14 cellular contexts compared by ENCODE assay signal in genomic region chr5:99621772-99622681, GRCh38.
DNase-seq lines count a peak whose midpoint lies in the region; ATAC-seq and TF ChIP-seq lines count a peak whose summit lies in the region.
"Had no signal": no experiment of that assay in that cellular context is flagged by ENCODE, and none has a peak within 500 bp of the region (broad histone marks: within the 10 kb centered on the region; RNA-seq: fewer than 3 reads in every experiment).

No MANE protein-coding gene starts in this region.

- H3K27me3 ChIP-seq in BE2C = no peaks in the 10 kb centered on the region
- H3K27me3 ChIP-seq in BLaER1 treated with 17β-estradiol and CSF1 and Interleukin-3, amounts not matched to agents 10 nM and 100 nM = no peaks in the 10 kb centered on the region
- H3K27me3 ChIP-seq: MG63, SJSA1 had no signal

- H3K9ac ChIP-seq in BLaER1 treated with 17β-estradiol and CSF1 and Interleukin-3, amounts not matched to agents 10 nM and 100 nM = no peak overlapping the region

- no peaks in the 10 kb centered on the region for H4K20me1 ChIP-seq in BLaER1 treated with 17β-estradiol and CSF1 and Interleukin-3, amounts not matched to agents 10 nM and 100 nM

- no peaks in the 10 kb centered on the region for H3K36me3 ChIP-seq in BE2C
- H3K36me3 ChIP-seq in BLaER1 treated with 17β-estradiol and CSF1 and Interleukin-3, amounts not matched to agents 10 nM and 100 nM = no peaks in the 10 kb centered on the region
- H3K36me3 ChIP-seq: MG63, SJSA1 had no signal

- no peak overlapping the region for H3K4me3 ChIP-seq in BE2C (ENCODE audit: low read depth, low read length)
- no peak overlapping the region for H3K4me3 ChIP-seq in BLaER1 treated with 17β-estradiol and CSF1 and Interleukin-3, amounts not matched to agents 10 nM and 100 nM
- H3K4me3 ChIP-seq: MG63, SJSA1 had no signal

- H3K27ac ChIP-seq in BLaER1 treated with 17β-estradiol and CSF1 and Interleukin-3, amounts not matched to agents 10 nM and 100 nM = peak overlapping the region in 2 of 11 experiments; percentile 7 to 22; a peak in 1 of 22 replicates
- H3K27ac ChIP-seq: SJSA1 had no signal

- DNase-seq in BE2C = peak; percentile 54
- peak; percentile 11 for DNase-seq in NCI-H524 treated with DMSO at 0.1 percent for 48 hours (lab: John Stamatoyannopoulos, UW)
- peak; percentile 3 for DNase-seq in glomerular visceral epithelial cell (ENCODE audit: extremely low spot score)
- DNase-seq in T1000 (lab: John Stamatoyannopoulos, UW) = no peak
- no peak for DNase-seq in A172 (ENCODE audit: low spot score)
- DNase-seq: MG63, NCI-H1092, NCI-H1694 treated with DMSO at 0.1 percent for 48 hours, NCI-H2171 treated with DMSO at 0.1 percent for 48 hours, RPMI8226, SW 1271 had no signal

- no peaks in the 10 kb centered on the region for H3K9me3 ChIP-seq in BE2C
- peaks cover 0 to 18% (median 11%) of the 10 kb centered on the region in 11 experiments; a peak in 15 of 22 replicates for H3K9me3 ChIP-seq in BLaER1 treated with 17β-estradiol and CSF1 and Interleukin-3, amounts not matched to agents 10 nM and 100 nM (replicated peaks in 1 of 11)
- H3K9me3 ChIP-seq: SJSA1 had no signal

- TF ChIP-seq CTCF in BE2C (IDR thresholded peaks at IDR 0.05; ENCODE audit: low read depth, low read length) = no peak

- ATAC-seq in GM21526 (IDR thresholded peaks at IDR 0.05; ENCODE audit: low FRiP score, unreplicated experiment) = no peak

- no peaks in the 10 kb centered on the region for H3K4me1 ChIP-seq in BE2C
- peaks cover 0 to 11% (median 10%) of the 10 kb centered on the region in 10 experiments; a peak in 15 of 20 replicates for H3K4me1 ChIP-seq in BLaER1 treated with 17β-estradiol and CSF1 and Interleukin-3, amounts not matched to agents 10 nM and 100 nM
- H3K4me1 ChIP-seq: SJSA1 had no signal

- peak overlapping the region in 9 of 11 experiments; percentile 35 to 72 (median 60); a peak in 18 of 22 replicates for H3K4me2 ChIP-seq in BLaER1 treated with 17β-estradiol and CSF1 and Interleukin-3, amounts not matched to agents 10 nM and 100 nM

Comparison
In these comparisons a context has a peak if more than half of its experiments do, and no peak if none do; other contexts are left out.
1. DNase-seq: peak in BE2C (single experiment), NCI-H524 treated with DMSO at 0.1 percent for 48 hours (single experiment) and glomerular visceral epithelial cell (single experiment); none in T1000 (single experiment) and A172 (single experiment).